ENCODE assay signal across 27 cellular contexts in the genomic region with DNA sequence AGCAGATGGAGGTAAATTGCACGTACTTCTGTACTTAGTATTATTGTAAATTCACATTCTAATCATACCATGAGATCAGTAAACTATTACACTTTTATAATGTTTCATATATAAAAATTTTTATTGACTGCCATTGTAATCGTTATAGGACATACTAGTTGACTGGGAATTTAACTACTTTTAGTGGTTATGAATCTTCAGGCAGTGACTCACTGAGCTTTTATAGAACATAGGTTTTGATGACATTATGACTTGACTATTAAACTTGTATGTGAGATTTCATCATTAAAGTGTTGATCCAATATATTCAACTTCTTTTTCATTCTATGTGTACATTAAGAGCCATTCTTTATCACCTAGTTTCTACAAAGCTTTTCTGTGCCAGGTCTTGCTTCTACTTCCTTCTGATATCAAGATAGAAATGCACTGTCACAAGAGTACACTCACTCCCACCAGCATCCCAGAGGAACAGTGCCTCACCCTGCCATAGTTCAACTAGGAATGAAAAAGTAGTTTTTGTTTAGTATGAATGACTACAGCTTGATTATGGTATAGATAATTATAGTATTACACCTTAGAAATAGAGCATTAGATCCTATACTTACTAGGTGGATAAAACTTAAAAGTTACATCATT.
A peak's percentile ranks its signal among the peaks of the same experiment; 100 is the strongest.
DNase-seq lines count a peak whose midpoint lies in the region; ATAC-seq and TF ChIP-seq lines count a peak whose summit lies in the region.
"Had no signal": no experiment of that assay in that cellular context is flagged by ENCODE, and none has a peak within 500 bp of the region (broad histone marks: within the 10 kb centered on the region; RNA-seq: fewer than 3 reads in every experiment).

No MANE protein-coding gene starts in this region.

- no peak overlapping the region for H3K4me3 Mint-ChIP-seq in HFFc6
- H3K4me3 Mint-ChIP-seq: activated CD4-positive, alpha-beta memory T cell treated with anti-CD3 and anti-CD28 coated beads for 36 hours; naive B cell had no signal

- H3K9me3 ChIP-seq in mucosa of descending colon = no peaks in the 10 kb centered on the region
- H3K9me3 ChIP-seq: A549, ovary, SK-N-SH, stomach, transverse colon had no signal

- TF ChIP-seq CTCF in AG09309 (IDR thresholded peaks at IDR 0.05; ENCODE audit: control insufficient read depth, insufficient read depth, low read depth, low read length, missing control alignments) (no peak), HFFc6 (IDR thresholded peaks at IDR 0.05) (no peak), brain microvascular endothelial cell (IDR thresholded peaks at IDR 0.05; ENCODE audit: low read depth, low read length, missing control alignments) (no peak), mucosa of descending colon (IDR thresholded peaks at IDR 0.05) (no peak)

- peak overlapping the region; percentile 27 for H3K27ac ChIP-seq in brain microvascular endothelial cell
- H3K27ac ChIP-seq: A549, C4-2B, ovary, stomach had no signal

- peaks cover 22% of the 10 kb centered on the region for H3K4me1 Mint-ChIP-seq in HFFc6 (ENCODE audit: low read depth)
- H3K4me1 Mint-ChIP-seq: naive B cell had no signal

- H3K36me3 ChIP-seq in brain microvascular endothelial cell (replicated peaks) = peaks cover 66% of the 10 kb centered on the region
- H3K36me3 ChIP-seq in mucosa of descending colon (ENCODE audit: low read depth) = peaks cover 5% of the 10 kb centered on the region
- H3K36me3 ChIP-seq: ovary had no signal

- DNase-seq in AG09309 (ENCODE audit: low read depth) (peak; percentile 29), HFFc6 (peak; percentile 34), brain microvascular endothelial cell (peak; percentile 1), mucosa of descending colon (no peak), NCI-H2227 treated with DMSO at 0.1 percent for 48 hours (lab: John Stamatoyannopoulos, UW) (no peak), NCI-H2081 treated with DMSO at 0.1 percent for 48 hours (lab: John Stamatoyannopoulos, UW) (no peak), T-helper 9 cell (no peak)
- DNase-seq in central memory CD4-positive, alpha-beta T cell = no peak
- DNase-seq: activated CD4-positive, alpha-beta memory T cell treated with anti-CD3 and anti-CD28 coated beads for 36 hours; activated CD4-positive, CD25-positive, alpha-beta regulatory T cell; aorta; Calu3; effector CD8-positive, alpha-beta T cell; glutamatergic neuron; naive B cell; NCI-H1417 treated with DMSO at 0.1 percent for 48 hours; NCI-H510A; ovary; RPMI8226; SK-N-SH; stimulated activated CD4-positive, alpha-beta T cell treated with anti-CD3 and anti-CD28 coated beads, Interleukin-12 subunit alpha, Interleukin-12 subunit beta, amount 100 ng/mL, for 4 hours; stomach; T1000; transverse colon had no signal

- no peaks in the 10 kb centered on the region for H3K9me3 Mint-ChIP-seq in HFFc6
- H3K9me3 Mint-ChIP-seq: activated CD4-positive, alpha-beta memory T cell treated with anti-CD3 and anti-CD28 coated beads for 36 hours; naive B cell had no signal

- H3K36me3 Mint-ChIP-seq in HFFc6 (ENCODE audit: low read depth) = peaks cover 41% of the 10 kb centered on the region

- H3K4me1 ChIP-seq in mucosa of descending colon (ENCODE audit: low read depth) = no peaks in the 10 kb centered on the region
- H3K4me1 ChIP-seq: A549, stomach had no signal

- in situ Hi-C loops in brain microvascular endothelial cell (cut with HindIII; ENCODE audit: low pct_ligation_motif_present, low sequenced_read_pairs) = no loop called here

- H3K27me3 ChIP-seq in brain microvascular endothelial cell (replicated peaks) = no peaks in the 10 kb centered on the region
- H3K27me3 ChIP-seq: ovary, stomach, transverse colon had no signal

- H3K27me3 Mint-ChIP-seq in HFFc6 (ENCODE audit: insufficient read depth) = no peaks in the 10 kb centered on the region
- H3K27me3 Mint-ChIP-seq: activated CD4-positive, alpha-beta memory T cell treated with anti-CD3 and anti-CD28 coated beads for 36 hours; naive B cell had no signal

- H3K4me3 ChIP-seq in AG09309 (ENCODE audit: control insufficient read depth, low read depth, low read length) (no peak overlapping the region), brain microvascular endothelial cell (ENCODE audit: low read depth, low read length) (no peak overlapping the region), mucosa of descending colon (no peak overlapping the region)
- H3K4me3 ChIP-seq: A549, ovary, stomach, transverse colon had no signal

- peak overlapping the region; percentile 70 for H3K27ac Mint-ChIP-seq in HFFc6
- H3K27ac Mint-ChIP-seq: activated CD4-positive, alpha-beta memory T cell treated with anti-CD3 and anti-CD28 coated beads for 36 hours had no signal

- intact Hi-C loops in mucosa of descending colon (cut with DNase I, micrococcal nuclease) = no loop called here

- ATAC-seq in mucosa of descending colon = peak; percentile 86
- ATAC-seq: A549, esophagus mucosa had no signal

Comparison
In these comparisons a context has a peak if more than half of its experiments do, and no peak if none do; other contexts are left out.
1. DNase-seq: peak in AG09309 (single experiment), HFFc6 (single experiment) and brain microvascular endothelial cell (single experiment); none in mucosa of descending colon (0 of 3), central memory CD4-positive, alpha-beta T cell (single experiment), NCI-H2227 treated with DMSO at 0.1 percent for 48 hours (single experiment), NCI-H2081 treated with DMSO at 0.1 percent for 48 hours (single experiment) and T-helper 9 cell (single experiment).